27 cellular contexts compared by ENCODE assay signal in genomic region chr20:7379206-7379605, GRCh38.
"Had no signal": no experiment of that assay in that cellular context is flagged by ENCODE, and none has a peak within 500 bp of the region (broad histone marks: within the 10 kb centered on the region; RNA-seq: fewer than 3 reads in every experiment).

No MANE protein-coding gene starts in this region.

- H3K4me1 ChIP-seq: heart right ventricle, left ventricle myocardium inferior, pancreas, prostate gland, tibial nerve, uterus had no signal

- H3K9me3 Mint-ChIP-seq: type B pancreatic cell had no signal

- DNase-seq: heart right ventricle; islet precursor cell; kidney glomerular epithelial cell; left ventricle myocardium inferior; midbrain; mucosa of descending colon; naive thymus-derived CD4-positive, alpha-beta T cell; pancreas; posterior cingulate gyrus; retina; right cardiac atrium; stimulated activated CD4-positive, alpha-beta T cell treated with anti-CD3 and anti-CD28 coated beads, Interleukin-12 subunit alpha, Interleukin-12 subunit beta, amount 100 ng/mL, for 4 hours; stimulated activated CD4-positive, alpha-beta T cell treated with anti-CD3 and anti-CD28 coated beads, Interleukin-15, amount 100 ng/mL, for 24 hours; stimulated activated CD4-positive, alpha-beta T cell treated with anti-CD3 and anti-CD28 coated beads, Interleukin-4, amount 100 ng/mL, for 24 hours; stimulated activated naive CD4-positive, alpha-beta T cell; uterus had no signal

- H3K4me1 Mint-ChIP-seq: memory B cell; naive thymus-derived CD4-positive, alpha-beta T cell; stimulated activated effector memory CD8-positive, alpha-beta T cell treated with anti-CD3 and anti-CD28 coated beads, Interleukin-12 subunit alpha, Interleukin-12 subunit beta, amount 100 ng/mL, for 72 hours had no signal

- H3K27me3 ChIP-seq: heart right ventricle, hepatocyte, pancreas, tibial nerve, uterus had no signal

- H3K27ac ChIP-seq: heart right ventricle, hepatocyte, left ventricle myocardium inferior, pancreas, prostate gland, skin epidermis, tibial nerve, uterus had no signal

- H3K9me3 ChIP-seq: mucosa of descending colon, pancreas, prostate gland, uterus had no signal

- ATAC-seq: heart right ventricle; mucosa of descending colon; naive thymus-derived CD4-positive, alpha-beta T cell; natural killer cell treated with Interleukin-12 subunit alpha and Interleukin-12 subunit beta and Interleukin-15 and Interleukin-18, amount 100 ng/mL, for 72 hours; pancreas; right cardiac atrium; sciatic nerve; stimulated activated effector memory CD8-positive, alpha-beta T cell treated with anti-CD3 and anti-CD28 coated beads, Interleukin-12 subunit alpha, Interleukin-12 subunit beta, amount 100 ng/mL, for 72 hours had no signal

- H3K27ac Mint-ChIP-seq: memory B cell; naive thymus-derived CD4-positive, alpha-beta T cell; natural killer cell treated with Interleukin-12 subunit alpha and Interleukin-12 subunit beta and Interleukin-15 and Interleukin-18, amount 100 ng/mL, for 72 hours; stimulated activated effector memory CD8-positive, alpha-beta T cell treated with anti-CD3 and anti-CD28 coated beads, Interleukin-12 subunit alpha, Interleukin-12 subunit beta, amount 100 ng/mL, for 72 hours; stimulated activated naive CD8-positive, alpha-beta T cell treated with anti-CD3 and anti-CD28 coated beads, Interleukin-15, Interleukin-2, amounts not matched to agents 100 ng/mL and 50 ng/mL, for 24 hours; type B pancreatic cell had no signal

- H3K4me3 ChIP-seq: heart right ventricle, hepatocyte, left ventricle myocardium inferior, lung, mucosa of descending colon, pancreas, prostate gland, skin epidermis, tibial nerve, uterus had no signal

- H3K4me3 Mint-ChIP-seq: memory B cell; naive thymus-derived CD4-positive, alpha-beta T cell; natural killer cell treated with Interleukin-12 subunit alpha and Interleukin-12 subunit beta and Interleukin-15 and Interleukin-18, amount 100 ng/mL, for 72 hours; stimulated activated effector memory CD8-positive, alpha-beta T cell treated with anti-CD3 and anti-CD28 coated beads, Interleukin-12 subunit alpha, Interleukin-12 subunit beta, amount 100 ng/mL, for 72 hours; stimulated activated naive CD8-positive, alpha-beta T cell treated with anti-CD3 and anti-CD28 coated beads, Interleukin-15, Interleukin-2, amounts not matched to agents 100 ng/mL and 50 ng/mL, for 24 hours; type B pancreatic cell had no signal

- H3K36me3 Mint-ChIP-seq: memory B cell; naive thymus-derived CD4-positive, alpha-beta T cell; natural killer cell treated with Interleukin-12 subunit alpha and Interleukin-12 subunit beta and Interleukin-15 and Interleukin-18, amount 100 ng/mL, for 72 hours; stimulated activated effector memory CD8-positive, alpha-beta T cell treated with anti-CD3 and anti-CD28 coated beads, Interleukin-12 subunit alpha, Interleukin-12 subunit beta, amount 100 ng/mL, for 72 hours; type B pancreatic cell had no signal

- H3K36me3 ChIP-seq: heart right ventricle, left ventricle myocardium inferior, pancreas, prostate gland, tibial nerve, uterus had no signal

- H3K27me3 Mint-ChIP-seq: memory B cell; naive thymus-derived CD4-positive, alpha-beta T cell; natural killer cell treated with Interleukin-12 subunit alpha and Interleukin-12 subunit beta and Interleukin-15 and Interleukin-18, amount 100 ng/mL, for 72 hours; stimulated activated naive CD8-positive, alpha-beta T cell treated with anti-CD3 and anti-CD28 coated beads, Interleukin-15, Interleukin-2, amounts not matched to agents 100 ng/mL and 50 ng/mL, for 24 hours; type B pancreatic cell had no signal

- H2AFZ ChIP-seq: hepatocyte had no signal

- H3K79me2 ChIP-seq: hepatocyte had no signal

- H3K4me2 ChIP-seq: hepatocyte had no signal
